In genomic region chr16:4893103-4893862, GRCh38 we compare ENCODE assay signal across 14 cellular contexts. TPM values are rescaled to one million over a fixed set of nuclear protein-coding genes. Genes with fewer than 3 reads are reported as not detected.
"Had no signal": no experiment of that assay in that cellular context is flagged by ENCODE, and none has a peak within 500 bp of the region (broad histone marks: within the 10 kb centered on the region; RNA-seq: fewer than 3 reads in every experiment).

No MANE protein-coding gene starts in this region.

- H3K27me3 ChIP-seq: body of pancreas had no signal

- H3K27ac ChIP-seq: body of pancreas had no signal

- H3K4me3 ChIP-seq: body of pancreas, skin epidermis had no signal

- DNase-seq: activated CD4-positive, alpha-beta T cell treated with anti-CD3 and anti-CD28 coated beads, Interleukin-2, amount 50 U/mL, for 1 hour; activated CD8-positive, alpha-beta memory T cell treated with anti-CD3 and anti-CD28 coated beads, Interleukin-2, amount 50 U/mL, for 4 hours; activated naive CD4-positive, alpha-beta T cell treated with anti-CD3 and anti-CD28 coated beads for 36 hours; activated T-cell treated with anti-CD3 and anti-CD28 coated beads, Interleukin-2, amount 50 U/mL, for 4 hours; body of pancreas; caudate nucleus; head of caudate nucleus; mesenchymal stem cell; naive thymus-derived CD4-positive, alpha-beta T cell; trophoblast cell had no signal

- ATAC-seq: activated CD4-positive, CD25-positive, alpha-beta regulatory T cell treated with anti-CD3 and anti-CD28 coated beads, Interleukin-2, amount 50 U/mL, for 24 hours; activated T-cell treated with anti-CD3 and anti-CD28 coated beads, Interleukin-2, amount 50 U/mL, for 4 hours; body of pancreas; naive thymus-derived CD4-positive, alpha-beta T cell had no signal

- FAIRE-seq: colon, frontal cortex had no signal

- H3K4me1 ChIP-seq: body of pancreas had no signal

- H3K9me3 ChIP-seq: body of pancreas had no signal

RNA-seq across cellular contexts. Expression of gene PPL, which starts 43.7 kb away (rescaled TPM):
- total RNA-seq: naive thymus-derived CD4-positive, alpha-beta T cell had no signal
